Comparison of ENCODE assay signal across 21 cellular contexts in the genomic region with DNA sequence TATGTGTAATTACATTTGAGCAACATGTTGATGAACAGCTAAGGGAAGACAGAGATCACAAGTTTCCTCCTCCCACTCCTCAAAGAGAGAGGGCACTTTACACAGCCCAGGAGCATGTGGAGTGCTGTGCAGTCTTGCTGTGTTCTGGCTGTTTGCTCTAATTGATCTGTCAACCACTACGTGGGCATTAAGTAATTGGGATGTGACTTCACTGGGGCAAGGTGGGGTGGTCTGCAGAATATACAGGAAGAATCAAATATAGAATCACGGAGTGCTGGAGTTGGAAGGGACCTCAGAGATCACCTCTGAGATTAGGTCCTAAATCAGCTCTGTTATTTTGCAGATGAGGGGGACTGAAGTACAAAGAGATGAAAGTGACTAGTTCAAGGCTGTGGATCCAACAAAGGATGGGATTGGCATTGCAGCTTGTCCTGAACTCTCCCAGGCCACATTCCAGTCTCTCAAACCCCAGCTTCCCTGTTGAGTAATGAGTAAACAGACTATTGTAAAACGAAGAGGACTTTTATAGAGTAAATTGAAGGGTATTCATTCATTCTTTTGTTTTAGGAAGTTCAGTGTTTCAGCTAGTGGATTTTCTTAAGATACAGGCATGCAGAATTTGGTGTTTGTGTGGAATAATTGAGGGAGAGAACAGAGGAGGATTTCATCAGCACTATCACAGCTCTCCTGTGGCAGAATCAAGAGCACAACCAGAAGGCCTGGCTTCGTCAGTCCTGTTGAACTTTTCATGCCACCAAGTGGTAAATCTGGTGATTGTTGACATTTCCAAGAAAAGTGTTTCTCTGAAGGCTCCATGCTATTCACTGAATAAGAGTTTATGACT. TPM values are rescaled to one million over a fixed set of nuclear protein-coding genes. Genes with fewer than 3 reads are reported as not detected.
DNase-seq lines count a peak whose midpoint lies in the region; ATAC-seq, FAIRE-seq and TF ChIP-seq lines count a peak whose summit lies in the region.
"Had no signal": no experiment of that assay in that cellular context is flagged by ENCODE, and none has a peak within 500 bp of the region (broad histone marks: within the 10 kb centered on the region; RNA-seq: fewer than 3 reads in every experiment).

No MANE protein-coding gene starts in this region.

- POLR2A ChIA-PET in A549 (lab: Yijun Ruan, JAX), result no interaction called here

- no peak for TF ChIP-seq EP300 in A549 (IDR thresholded peaks at IDR 0.05)

- H3K27me3 ChIP-seq in HUES6 (ENCODE audit: control insufficient read depth, insufficient read depth, low read length) (no peaks in the 10 kb centered on the region), right lobe of liver (no peaks in the 10 kb centered on the region)
- H3K27me3 ChIP-seq: thyroid gland had no signal

- ATAC-seq in A549, result peak; percentile 33 to 59; a peak in 2 of 6 replicates
- peak; percentile 77 to 85 (median 80) for ATAC-seq in right lobe of liver
- no peak for ATAC-seq in HG03095 (IDR thresholded peaks at IDR 0.05; ENCODE audit: unreplicated experiment)
- ATAC-seq: left ventricle myocardium superior had no signal

- H3K9me3 ChIP-seq in A549 (no peaks in the 10 kb centered on the region), HUES6 (ENCODE audit: control insufficient read depth, insufficient read depth, low read depth, low read length) (peaks cover 4% of the 10 kb centered on the region; the same call in 1 of the 2 replicates), right lobe of liver (no peaks in the 10 kb centered on the region)
- H3K9me3 ChIP-seq: thyroid gland had no signal

- TF ChIP-seq POLR2A in A549 (IDR thresholded peaks at IDR 0.05; ENCODE audit: low read length), result no peak
- TF ChIP-seq POLR2A in right lobe of liver (IDR thresholded peaks at IDR 0.05), result no peak

- 18% methylated on average over 4 of the region's 4 CpGs for WGBS in A549 (ENCODE audit: missing lambda C conversion rate)
- 16% methylated on average over 4 of the region's 4 CpGs for WGBS in right lobe of liver (ENCODE audit: insufficient coverage, low coverage, low lambda C conversion rate, missing lambda C conversion rate)

- CTCF ChIA-PET in A549 (lab: Yijun Ruan, JAX), result no interaction called here

- TF ChIP-seq CTCF in A549 (IDR thresholded peaks at IDR 0.05), result no peak
- TF ChIP-seq CTCF in right lobe of liver (IDR thresholded peaks at IDR 0.05), result no peak

- TF ChIP-seq RAD21 in A549 (conservative IDR thresholded peaks at IDR 0.05 in 1 of 2, IDR thresholded peaks at IDR 0.05 in 1 of 2), result no peak

- no peak overlapping the region for H3K4me2 ChIP-seq in A549

- H3K4me1 ChIP-seq in A549, result no peaks in the 10 kb centered on the region
- peaks cover 49% of the 10 kb centered on the region for H3K4me1 ChIP-seq in HUES6 (ENCODE audit: control insufficient read depth, insufficient read depth, low read length)
- peaks cover 0 to 52% (median 23%) of the 10 kb centered on the region in 4 donors for H3K4me1 ChIP-seq in right lobe of liver

- no peak for FAIRE-seq in A549 (lab: Jason Lieb, UNC)
- FAIRE-seq: bronchial epithelial cell, endometrium had no signal

- intact Hi-C loops in right lobe of liver (cut with DNase I), result no loop called here

- H3K9ac ChIP-seq in HUES6 (ENCODE audit: low read length), result peak overlapping the region; percentile 64

- no peak overlapping the region for H3K27ac ChIP-seq in A549
- peak overlapping the region; percentile 15; the same call in 1 of the 2 replicates for H3K27ac ChIP-seq in HUES6 (ENCODE audit: low read depth, low read length)
- peak overlapping the region in 2 of 3 donors; percentile 38 to 76 for H3K27ac ChIP-seq in right lobe of liver
- H3K27ac ChIP-seq: HL-60, thyroid gland had no signal

- H3K4me3 ChIP-seq in A549, result no peak overlapping the region
- H3K4me3 ChIP-seq in HUES6 (ENCODE audit: low read depth, low read length), result peak overlapping the region; percentile 24
- peak overlapping the region in 1 of 3 donors; percentile 5 for H3K4me3 ChIP-seq in right lobe of liver
- H3K4me3 ChIP-seq: thyroid gland had no signal

- no peak for DNase-seq in A549 (ENCODE audit: low read depth in 1 of 2, low spot score in 1 of 2)
- DNase-seq in astrocyte of the hippocampus (ENCODE audit: low read depth, low spot score), result peak; percentile 56
- no peak for DNase-seq in right lobe of liver
- DNase-seq in kidney glomerular epithelial cell (lab: John Stamatoyannopoulos, UW), result no peak
- no peak for DNase-seq in NCI-H2227 (lab: John Stamatoyannopoulos, UW; ENCODE audit: unreplicated experiment)
- DNase-seq in activated naive CD4-positive, alpha-beta T cell (lab: John Stamatoyannopoulos, UW), result no peak
- DNase-seq: activated CD4-positive, alpha-beta T cell treated with anti-CD3 and anti-CD28 coated beads, Interleukin-2, amount 50 U/mL, for 4 hours; activated effector memory CD4-positive, alpha-beta T cell treated with Interleukin-2 at 50 U/mL for 16 hours; left ventricle myocardium superior; NCI-H1048; NCI-H226; nucleus accumbens; stimulated activated CD4-positive, alpha-beta T cell treated with anti-CD3 and anti-CD28 coated beads, Interleukin-12 subunit alpha, Interleukin-12 subunit beta, amount 100 ng/mL, for 4 hours; T-helper 2 cell; thyroid gland had no signal

- H3K36me3 ChIP-seq in HUES6 (ENCODE audit: control insufficient read depth, insufficient read depth, low read length) (no peaks in the 10 kb centered on the region), right lobe of liver (no peaks in the 10 kb centered on the region)
- H3K36me3 ChIP-seq: thyroid gland had no signal

TF ChIP-seq in A549, 52 proteins besides CTCF, POLR2A, EP300 and RAD21:
- TF ChIP-seq BHLHE40 (IDR thresholded peaks at IDR 0.05; ENCODE audit: low read depth, low read length) (no peak), SREBF2 (IDR thresholded peaks at IDR 0.05) (no peak), HOXA7 (CRISPR knock-in tag; IDR thresholded peaks at IDR 0.05) (no peak), SMC3 (IDR thresholded peaks at IDR 0.05) (no peak), KDM5A (IDR thresholded peaks at IDR 0.05) (no peak), ZNF302 (CRISPR knock-in tag; IDR thresholded peaks at IDR 0.05) (no peak)

RNA-seq across cellular contexts. Expression of gene NOS1AP, which starts 22.4 kb away (rescaled TPM):
- polyA plus RNA-seq in A549 (2011; rRNA removed) (0.13 and 0.17 TPM in 2 replicates), A549 (2017; fragmentation: RNase III; extraction: RNeasy Plus Mini Kit Qiagen cat#74134 plus additional on column Dnase treatment) (0.25 to 0.34 TPM (median 0.25 TPM) in 3 replicates)
- 0.13 and 0.31 TPM in 2 replicates for polyA plus RNA-seq in A549 (2012; cell fraction: cytosol; rRNA removed)
- polyA plus RNA-seq in A549 (2012; cell fraction: nucleus; rRNA removed), result 0.28 and 0.74 TPM in 2 replicates
- polyA minus RNA-seq in A549 (2011; rRNA and poly(A)+ RNA removed), result 0.17 and 0.34 TPM in 2 replicates
- 10 to 100 TPM in 3 of 6 experiments, 1 to 10 TPM in 3; 4.7 to 24.8 (median 11.6) TPM for total RNA-seq in right lobe of liver
- total RNA-seq: RPMI7951 had no signal

Comparison
In these comparisons a context has a peak if more than half of its experiments do, and no peak if none do; other contexts are left out.
1. H3K27ac ChIP-seq: peak in HUES6 (single experiment) and right lobe of liver (2 of 3); none in A549 (0 of 2).